In the genomic region with DNA sequence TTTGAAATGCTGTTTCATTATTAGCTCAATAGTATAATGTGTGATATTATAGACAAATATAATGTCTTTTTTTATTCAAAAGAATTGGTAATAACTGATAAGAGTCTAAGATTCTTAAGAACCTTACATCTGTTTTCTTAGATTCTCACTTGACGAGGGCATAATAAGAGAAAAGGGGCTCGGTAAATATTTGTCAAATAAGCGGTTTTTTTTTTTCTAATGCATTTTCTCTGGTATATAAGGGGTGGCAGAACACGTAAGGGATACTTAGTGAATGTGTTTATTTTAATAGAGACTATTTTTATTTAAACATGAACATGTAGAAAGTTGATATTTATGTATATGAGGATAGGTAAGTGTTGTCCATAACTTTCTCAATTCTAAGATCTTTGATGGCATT, we compare ENCODE assay signal across 25 cellular contexts.
"Had no signal": no experiment of that assay in that cellular context is flagged by ENCODE, and none has a peak within 500 bp of the region (broad histone marks: within the 10 kb centered on the region; RNA-seq: fewer than 3 reads in every experiment).

No MANE protein-coding gene starts in this region.

- H3K27me3 ChIP-seq: neural progenitor cell, ovary, sigmoid colon, stomach, thyroid gland, tibial nerve, upper lobe of left lung, vagina had no signal

- FAIRE-seq: small intestine, urothelium cell line had no signal

- H3K9ac ChIP-seq: neural progenitor cell, parathyroid adenoma had no signal

- H3K4me3 ChIP-seq: neural progenitor cell, ovary, psoas muscle, sigmoid colon, stomach, thoracic aorta, thyroid gland, tibial nerve, upper lobe of left lung, vagina had no signal

- H3K36me3 ChIP-seq: neural progenitor cell, ovary, thoracic aorta, thyroid gland had no signal

- DNase-seq: natural killer cell; occipital lobe; ovary; posterior cingulate gyrus; psoas muscle; right cardiac atrium; sigmoid colon; small intestine; stimulated activated CD4-positive, alpha-beta T cell treated with anti-CD3 and anti-CD28 coated beads, Interleukin-15, amount 100 ng/mL, for 24 hours; stimulated activated CD4-positive, alpha-beta T cell treated with anti-CD3 and anti-CD28 coated beads, Interleukin-2, amount 100 ng/mL, for 24 hours; stimulated activated CD4-positive, alpha-beta T cell treated with anti-CD3 and anti-CD28 coated beads, Interleukin-2, amount 100 ng/mL, for 48 hours; stimulated activated CD4-positive, alpha-beta T cell treated with anti-CD3 and anti-CD28 coated beads, Interleukin-4, amount 100 ng/mL, for 24 hours; stimulated activated naive B cell treated with anti-CD40 and anti-IgM and Interleukin-4, amounts not matched to agents 10 μg/mL and 1 μg/mL and 100 μg/mL, for 72 hours; stimulated activated naive CD4-positive, alpha-beta T cell treated with Interleukin-2 at 50 U/mL for 16 hours; stomach; thyroid gland; trophoblast cell; upper lobe of left lung had no signal

- H3K27ac ChIP-seq: neural progenitor cell, ovary, parathyroid adenoma, psoas muscle, sigmoid colon, stomach, thoracic aorta, thyroid gland, tibial nerve, upper lobe of left lung, vagina had no signal

- H3K4me1 ChIP-seq: parathyroid adenoma, vagina had no signal

- H3K9me3 ChIP-seq: ovary, psoas muscle, sigmoid colon, stomach, thoracic aorta, thyroid gland, upper lobe of left lung, vagina had no signal

- H3K4me2 ChIP-seq: neural progenitor cell had no signal

- ATAC-seq: natural killer cell; psoas muscle; right cardiac atrium; stimulated activated effector memory CD8-positive, alpha-beta T cell treated with anti-CD3 and anti-CD28 coated beads, Interleukin-12 subunit alpha, Interleukin-12 subunit beta, amount 100 ng/mL, for 72 hours; stimulated activated naive B cell treated with anti-CD40 and anti-IgM and Interleukin-4, amounts not matched to agents 10 μg/mL and 1 μg/mL and 100 μg/mL, for 72 hours had no signal

- H3K79me2 ChIP-seq: parathyroid adenoma had no signal

- H2AFZ ChIP-seq: neural progenitor cell, parathyroid adenoma had no signal
